Comparison of ENCODE assay signal across 9 cellular contexts in genomic region chr4:159175165-159175988, GRCh38.
DNase-seq lines count a peak whose midpoint lies in the region; ATAC-seq, FAIRE-seq and TF ChIP-seq lines count a peak whose summit lies in the region.
"Had no signal": no experiment of that assay in that cellular context is flagged by ENCODE, and none has a peak within 500 bp of the region (broad histone marks: within the 10 kb centered on the region; RNA-seq: fewer than 3 reads in every experiment).

No MANE protein-coding gene starts in this region.

- TF ChIP-seq RAD21 in H1 (IDR thresholded peaks at IDR 0.05 in 1 of 2, conservative IDR thresholded peaks at IDR 0.05 in 1 of 2; ENCODE audit: low read depth in 2 of 2, low read length in 2 of 2): peak; percentile 95 to 96

- H3K27ac ChIP-seq in CD4-positive, CD25-positive, alpha-beta regulatory T cell (ENCODE audit: insufficient read depth, low read length, poor library complexity, severe bottlenecking): no peak overlapping the region
- peak overlapping the region; percentile 57 for H3K27ac ChIP-seq in H1 (ENCODE audit: low read depth, low read length)

- H4K8ac ChIP-seq in H1 (ENCODE audit: extremely low read depth, insufficient read depth, low read length): no peak overlapping the region

- peak in 1 of 2 experiments; percentile 36; a peak in 1 of 3 replicates for TF ChIP-seq EP300 in H1 (IDR thresholded peaks at IDR 0.05; ENCODE audit: borderline replicate concordance in 1 of 2, low read depth in 2 of 2, low read length in 2 of 2)

- no peak overlapping the region for H3K14ac ChIP-seq in H1 (ENCODE audit: insufficient read length)

- POLR2A ChIA-PET in activated CD4-positive, alpha-beta memory T cell treated with anti-CD3 and anti-CD28 coated beads for 36 hours (lab: Charles Lee): no interaction called here
- POLR2A ChIA-PET in H1 (lab: Charles Lee; ENCODE audit: partially characterized antibody): no interaction called here

- H3K36me3 Mint-ChIP-seq in CD4-positive, CD25-positive, alpha-beta regulatory T cell: no peaks in the 10 kb centered on the region
- H3K36me3 Mint-ChIP-seq in activated CD4-positive, alpha-beta memory T cell treated with anti-CD3 and anti-CD28 coated beads for 36 hours: no peaks in the 10 kb centered on the region
- H3K36me3 Mint-ChIP-seq in mesothelial cell of epicardium: no peaks in the 10 kb centered on the region

- H3K9me3 ChIP-seq in CD4-positive, CD25-positive, alpha-beta regulatory T cell (ENCODE audit: control insufficient read depth in 2 of 2, low read length in 2 of 2): no peaks in the 10 kb centered on the region
- no peaks in the 10 kb centered on the region for H3K9me3 ChIP-seq in H1 (ENCODE audit: insufficient read depth in 2 of 2, low read depth in 1 of 2, low read length in 1 of 2)

- H4K91ac ChIP-seq in H1 (replicated peaks; ENCODE audit: insufficient read length, low read length): no peak overlapping the region

- peak overlapping the region; percentile 2 for H3K4ac ChIP-seq in H1 (replicated peaks; ENCODE audit: insufficient read length, low read depth, low read length)

- peaks cover 4% of the 10 kb centered on the region for H3K4me1 ChIP-seq in CD4-positive, CD25-positive, alpha-beta regulatory T cell (ENCODE audit: control insufficient read depth, insufficient read depth, low read length, poor library complexity, severe bottlenecking)
- H3K4me1 ChIP-seq in H1 (replicated peaks in 1 of 4; ENCODE audit: control insufficient read depth in 3 of 4, insufficient read depth in 4 of 4, low read length in 3 of 4): peaks cover 7 to 17% (median 11%) of the 10 kb centered on the region in 4 experiments

- H2AFZ ChIP-seq in H1 (ENCODE audit: low read length): 0 out of 2 replicates have a peak overlapping the region, but pooled peaks have one; percentile 11

- peak; percentile 84 to 86 for ATAC-seq in CD4-positive, CD25-positive, alpha-beta regulatory T cell (ENCODE audit: low read depth in 2 of 2)
- ATAC-seq in GM19372 (IDR thresholded peaks at IDR 0.05; ENCODE audit: low read depth, unreplicated experiment) (peak; percentile 60), HG03469 (IDR thresholded peaks at IDR 0.05; ENCODE audit: unreplicated experiment) (peak; percentile 53)

- CTCF ChIA-PET in activated CD4-positive, alpha-beta memory T cell treated with anti-CD3 and anti-CD28 coated beads for 36 hours (lab: Charles Lee): interaction anchor here (0.7 to 2.9 kb wide), 2 partner anchors 8 to 318 kb away, joined by 4 to 17 read pairs; no protein-coding TSS in a partner anchor
- CTCF ChIA-PET in H1 (lab: Charles Lee; ENCODE audit: partially characterized antibody): interaction anchor here (0.6 to 1.0 kb wide), 4 partner anchors 12 to 1522 kb away, joined by 3 to 4 read pairs (median 3); no protein-coding TSS in a partner anchor

- peaks cover 0 to 2% of the 10 kb centered on the region in 2 experiments for H4K20me1 ChIP-seq in H1 (replicated peaks in 1 of 2; ENCODE audit: control insufficient read depth in 1 of 2, insufficient read depth in 2 of 2, low read length in 2 of 2)

- H2BK12ac ChIP-seq in H1 (ENCODE audit: low read depth, low read length): peak overlapping the region; percentile 97; the same call in 1 of the 2 replicates

- peak; percentile 99 for FAIRE-seq in H1 (lab: Jason Lieb, UNC)
- FAIRE-seq: colon had no signal

- peak; percentile 30 to 80 (median 70) for DNase-seq in CD4-positive, CD25-positive, alpha-beta regulatory T cell
- DNase-seq in NCI-H69 (lab: John Stamatoyannopoulos, UW): peak; percentile 79
- DNase-seq in activated CD4-positive, alpha-beta memory T cell treated with anti-CD3 and anti-CD28 coated beads for 36 hours: peak; percentile 69
- peak; percentile 57 to 69 for DNase-seq in H1 (ENCODE audit: low read depth in 1 of 2, low spot score in 2 of 2)
- DNase-seq in mesothelial cell of epicardium (ENCODE audit: low spot score in 2 of 2, unreplicated experiment in 2 of 2): peak; percentile 49 to 67
- peak; percentile 10 to 13 for DNase-seq in stimulated activated CD8-positive, alpha-beta memory T cell treated with anti-CD3 and anti-CD28 coated beads, Interleukin-2, amount 100 ng/mL, for 48 hours (ENCODE audit: low read depth in 2 of 2)

- peak overlapping the region in 1 of 4 experiments; percentile 61; a peak in 1 of 7 replicates for H3K9ac ChIP-seq in H1 (replicated peaks in 1 of 4; ENCODE audit: extremely low read depth in 1 of 4, low read depth in 3 of 4, low read length in 3 of 4)

- H3K18ac ChIP-seq in H1 (ENCODE audit: extremely low read depth, low read length): 0 out of 2 replicates have a peak overlapping the region, but pooled peaks have one; percentile 33

- peak overlapping the region; percentile 66; the same call in 1 of the 2 replicates for H2BK5ac ChIP-seq in H1 (ENCODE audit: low read depth, low read length)

- no peaks in the 10 kb centered on the region; the same call in 1 of the 2 replicates for H3K79me1 ChIP-seq in H1 (ENCODE audit: low read depth, low read length)

- no peak for TF ChIP-seq POLR2A in H1 (IDR thresholded peaks at IDR 0.05; ENCODE audit: control extremely low read depth in 1 of 2, low read depth in 2 of 2, low read length in 2 of 2)

- no peaks in the 10 kb centered on the region for H3K27me3 ChIP-seq in CD4-positive, CD25-positive, alpha-beta regulatory T cell (ENCODE audit: control insufficient read depth, insufficient read depth, low read length)
- H3K27me3 ChIP-seq in H1 (replicated peaks in 1 of 4; ENCODE audit: control insufficient read depth in 3 of 4, extremely low read depth in 1 of 4, insufficient read depth in 3 of 4, low read length in 3 of 4): peaks cover 0 to 1% (median 0%) of the 10 kb centered on the region in 4 experiments; a peak in 1 of 7 replicates

- no peaks in the 10 kb centered on the region for H3K36me3 ChIP-seq in CD4-positive, CD25-positive, alpha-beta regulatory T cell (ENCODE audit: control insufficient read depth, insufficient read depth, low read length)
- no peaks in the 10 kb centered on the region for H3K36me3 ChIP-seq in H1 (ENCODE audit: control insufficient read depth in 2 of 4, insufficient read depth in 4 of 4, low read length in 3 of 4)

- no peak overlapping the region for H2BK120ac ChIP-seq in H1 (replicated peaks; ENCODE audit: low read depth, low read length)

- H3K23ac ChIP-seq in H1 (ENCODE audit: insufficient read length): no peak overlapping the region

- no peak overlapping the region for H3K56ac ChIP-seq in H1 (replicated peaks; ENCODE audit: insufficient read length, low read depth, low read length)

- H4K5ac ChIP-seq in H1 (ENCODE audit: insufficient read length, low read depth, low read length): no peak overlapping the region

- 10% methylated on average over 12 of the region's 12 CpGs; no CpG with 5 or more reads in 1 of the 2 experiments for WGBS in H1 (ENCODE audit: extremely low coverage in 1 of 2, insufficient coverage in 1 of 2, insufficient read length in 1 of 2, insufficient replicate concordance in 2 of 2, low coverage in 1 of 2, low lambda C conversion rate in 2 of 2, missing lambda C conversion rate in 1 of 2), 2 experiments

- peak overlapping the region in 1 of 3 donors; percentile 1 for H3K27ac Mint-ChIP-seq in CD4-positive, CD25-positive, alpha-beta regulatory T cell
- H3K27ac Mint-ChIP-seq in activated CD4-positive, alpha-beta memory T cell treated with anti-CD3 and anti-CD28 coated beads for 36 hours: no peak overlapping the region
- peak overlapping the region; percentile 84 for H3K27ac Mint-ChIP-seq in mesothelial cell of epicardium

- H3K4me3 ChIP-seq in CD4-positive, CD25-positive, alpha-beta regulatory T cell (ENCODE audit: low read depth, low read length): peak overlapping the region; percentile 2
- peak overlapping the region in 1 of 4 experiments; percentile 29; a peak in 2 of 8 replicates for H3K4me3 ChIP-seq in H1 (ENCODE audit: extremely low read depth in 1 of 4, insufficient read depth in 2 of 4, low read depth in 3 of 4, low read length in 4 of 4)

- no peaks in the 10 kb centered on the region for H3K9me3 Mint-ChIP-seq in CD4-positive, CD25-positive, alpha-beta regulatory T cell
- no peaks in the 10 kb centered on the region for H3K9me3 Mint-ChIP-seq in activated CD4-positive, alpha-beta memory T cell treated with anti-CD3 and anti-CD28 coated beads for 36 hours
- H3K9me3 Mint-ChIP-seq in mesothelial cell of epicardium: no peaks in the 10 kb centered on the region

- peak overlapping the region; percentile 57 to 67 for H3K4me2 ChIP-seq in H1 (ENCODE audit: insufficient read depth in 1 of 2, low read depth in 2 of 2, low read length in 2 of 2)

- peak overlapping the region; percentile 51; the same call in 1 of the 2 replicates for H2BK15ac ChIP-seq in H1 (ENCODE audit: low read length)

- H3K79me2 ChIP-seq in H1 (ENCODE audit: control insufficient read depth in 1 of 2, insufficient read depth in 2 of 2, low read length in 2 of 2): peaks cover 5 to 93% of the 10 kb centered on the region in 2 experiments; a peak in 3 of 4 replicates

- intact Hi-C loops in activated CD4-positive, alpha-beta memory T cell treated with anti-CD3 and anti-CD28 coated beads for 36 hours (cut with micrococcal nuclease): loop anchor here (1.0 to 5.0 kb wide), 9 partner anchors 28 to 505 kb away; partner anchors contain the start of genes C4orf46, PPID and RAPGEF2

- no peak overlapping the region for H2BK20ac ChIP-seq in H1 (ENCODE audit: low read length)

- TF ChIP-seq CTCF in H1 (IDR thresholded peaks at IDR 0.05; ENCODE audit: control extremely low read depth in 1 of 3, insufficient read depth in 1 of 3, low read depth in 1 of 3, low read length in 3 of 3) (peak; percentile 35 to 77 (median 71)), mesothelial cell of epicardium (IDR thresholded peaks at IDR 0.05; ENCODE audit: unreplicated experiment) (peak; percentile 88)

- H3K4me3 Mint-ChIP-seq in CD4-positive, CD25-positive, alpha-beta regulatory T cell: no peak overlapping the region
- H3K4me3 Mint-ChIP-seq in activated CD4-positive, alpha-beta memory T cell treated with anti-CD3 and anti-CD28 coated beads for 36 hours: no peak overlapping the region
- H3K4me3 Mint-ChIP-seq in mesothelial cell of epicardium: peak overlapping the region; percentile 42

- H3K27me3 Mint-ChIP-seq in CD4-positive, CD25-positive, alpha-beta regulatory T cell: no peaks in the 10 kb centered on the region
- H3K27me3 Mint-ChIP-seq in activated CD4-positive, alpha-beta memory T cell treated with anti-CD3 and anti-CD28 coated beads for 36 hours: no peaks in the 10 kb centered on the region
- H3K27me3 Mint-ChIP-seq in mesothelial cell of epicardium (ENCODE audit: low read depth): no peaks in the 10 kb centered on the region

- peak overlapping the region; percentile 8; the same call in 1 of the 2 replicates for H2AK5ac ChIP-seq in H1 (ENCODE audit: low read depth, low read length)

- peaks cover 22 to 40% (median 34%) of the 10 kb centered on the region in 4 donors for H3K4me1 Mint-ChIP-seq in CD4-positive, CD25-positive, alpha-beta regulatory T cell
- peaks cover 56% of the 10 kb centered on the region for H3K4me1 Mint-ChIP-seq in activated CD4-positive, alpha-beta memory T cell treated with anti-CD3 and anti-CD28 coated beads for 36 hours (ENCODE audit: low read depth)
- peaks cover 28% of the 10 kb centered on the region for H3K4me1 Mint-ChIP-seq in mesothelial cell of epicardium

- H3K23me2 ChIP-seq in H1 (ENCODE audit: low read depth, low read length): no peaks in the 10 kb centered on the region

TF ChIP-seq in H1, 55 proteins besides CTCF, POLR2A, EP300 and RAD21 (continues in another document):
- TF ChIP-seq RBBP5 (IDR thresholded peaks at IDR 0.05; ENCODE audit: borderline replicate concordance, low read depth, low read length): no peak

Comparison
In these comparisons a context has a peak if more than half of its experiments do, and no peak if none do; other contexts are left out.
1. DNase-seq: peak in every context shown above with its lines; median percentile 79 in NCI-H69; 70 in CD4-positive, CD25-positive, alpha-beta regulatory T cell; 69 in activated CD4-positive, alpha-beta memory T cell treated with anti-CD3 and anti-CD28 coated beads for 36 hours; 63 in H1; 58 in mesothelial cell of epicardium; 12 in stimulated activated CD8-positive, alpha-beta memory T cell treated with anti-CD3 and anti-CD28 coated beads, Interleukin-2, amount 100 ng/mL, for 48 hours.